1 cellular context compared by ENCODE assay signal in the genomic region with DNA sequence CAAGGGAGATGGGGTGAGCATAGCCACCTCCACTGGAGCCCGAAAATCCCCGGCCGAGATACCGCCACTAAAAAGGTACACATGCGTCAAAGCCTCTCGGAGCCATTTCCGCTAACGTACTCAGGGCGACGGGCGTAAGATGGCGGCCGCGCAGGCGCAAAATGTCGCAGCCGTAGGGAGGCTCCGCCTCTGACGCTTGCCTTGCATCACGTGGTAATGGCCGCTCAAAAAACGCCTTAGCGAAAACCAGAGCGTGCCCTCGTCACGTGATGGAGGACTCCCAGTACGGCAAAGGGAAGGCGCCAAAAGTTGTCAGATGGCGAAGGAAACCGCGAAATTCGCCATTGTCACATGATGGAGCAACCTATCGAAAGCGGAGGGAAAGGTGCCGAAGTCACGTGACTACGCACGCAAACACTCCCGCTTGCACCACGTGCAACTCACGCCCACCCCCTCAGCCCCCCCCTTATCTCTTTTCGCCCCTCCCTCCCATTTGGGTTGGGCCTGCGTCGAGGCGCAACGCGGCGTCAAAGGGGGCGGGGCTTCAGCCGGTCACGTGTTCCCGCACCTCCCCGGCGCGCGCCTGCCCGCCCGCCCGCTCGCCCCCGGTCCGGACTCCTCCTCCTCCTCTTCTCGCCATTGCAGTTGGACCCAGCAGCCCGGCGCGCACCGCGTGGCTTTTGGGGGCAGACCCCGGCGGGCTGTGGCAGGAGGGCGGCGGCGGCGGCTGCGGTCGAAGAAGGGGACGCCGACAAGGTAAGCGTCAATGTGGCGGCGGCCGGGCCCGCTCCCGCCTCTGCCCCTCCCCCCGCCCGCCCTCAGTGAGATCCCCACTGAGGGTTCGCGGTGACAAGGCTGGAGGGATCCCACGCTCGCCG.
A peak's percentile ranks its signal among the peaks of the same experiment; 100 is the strongest.
TF ChIP-seq lines count a peak whose summit lies in the region.

A gene (plus strand): TSS at position 615 of the 878 bp plus-strand sequence. CDS start 16,260 bp downstream, outside the sequence.

TF ChIP-seq in K562, 482 proteins besides CTCF, POLR2A, EP300 and RAD21 (continued from another document and continues in another):
- TF ChIP-seq, protein P1, sequence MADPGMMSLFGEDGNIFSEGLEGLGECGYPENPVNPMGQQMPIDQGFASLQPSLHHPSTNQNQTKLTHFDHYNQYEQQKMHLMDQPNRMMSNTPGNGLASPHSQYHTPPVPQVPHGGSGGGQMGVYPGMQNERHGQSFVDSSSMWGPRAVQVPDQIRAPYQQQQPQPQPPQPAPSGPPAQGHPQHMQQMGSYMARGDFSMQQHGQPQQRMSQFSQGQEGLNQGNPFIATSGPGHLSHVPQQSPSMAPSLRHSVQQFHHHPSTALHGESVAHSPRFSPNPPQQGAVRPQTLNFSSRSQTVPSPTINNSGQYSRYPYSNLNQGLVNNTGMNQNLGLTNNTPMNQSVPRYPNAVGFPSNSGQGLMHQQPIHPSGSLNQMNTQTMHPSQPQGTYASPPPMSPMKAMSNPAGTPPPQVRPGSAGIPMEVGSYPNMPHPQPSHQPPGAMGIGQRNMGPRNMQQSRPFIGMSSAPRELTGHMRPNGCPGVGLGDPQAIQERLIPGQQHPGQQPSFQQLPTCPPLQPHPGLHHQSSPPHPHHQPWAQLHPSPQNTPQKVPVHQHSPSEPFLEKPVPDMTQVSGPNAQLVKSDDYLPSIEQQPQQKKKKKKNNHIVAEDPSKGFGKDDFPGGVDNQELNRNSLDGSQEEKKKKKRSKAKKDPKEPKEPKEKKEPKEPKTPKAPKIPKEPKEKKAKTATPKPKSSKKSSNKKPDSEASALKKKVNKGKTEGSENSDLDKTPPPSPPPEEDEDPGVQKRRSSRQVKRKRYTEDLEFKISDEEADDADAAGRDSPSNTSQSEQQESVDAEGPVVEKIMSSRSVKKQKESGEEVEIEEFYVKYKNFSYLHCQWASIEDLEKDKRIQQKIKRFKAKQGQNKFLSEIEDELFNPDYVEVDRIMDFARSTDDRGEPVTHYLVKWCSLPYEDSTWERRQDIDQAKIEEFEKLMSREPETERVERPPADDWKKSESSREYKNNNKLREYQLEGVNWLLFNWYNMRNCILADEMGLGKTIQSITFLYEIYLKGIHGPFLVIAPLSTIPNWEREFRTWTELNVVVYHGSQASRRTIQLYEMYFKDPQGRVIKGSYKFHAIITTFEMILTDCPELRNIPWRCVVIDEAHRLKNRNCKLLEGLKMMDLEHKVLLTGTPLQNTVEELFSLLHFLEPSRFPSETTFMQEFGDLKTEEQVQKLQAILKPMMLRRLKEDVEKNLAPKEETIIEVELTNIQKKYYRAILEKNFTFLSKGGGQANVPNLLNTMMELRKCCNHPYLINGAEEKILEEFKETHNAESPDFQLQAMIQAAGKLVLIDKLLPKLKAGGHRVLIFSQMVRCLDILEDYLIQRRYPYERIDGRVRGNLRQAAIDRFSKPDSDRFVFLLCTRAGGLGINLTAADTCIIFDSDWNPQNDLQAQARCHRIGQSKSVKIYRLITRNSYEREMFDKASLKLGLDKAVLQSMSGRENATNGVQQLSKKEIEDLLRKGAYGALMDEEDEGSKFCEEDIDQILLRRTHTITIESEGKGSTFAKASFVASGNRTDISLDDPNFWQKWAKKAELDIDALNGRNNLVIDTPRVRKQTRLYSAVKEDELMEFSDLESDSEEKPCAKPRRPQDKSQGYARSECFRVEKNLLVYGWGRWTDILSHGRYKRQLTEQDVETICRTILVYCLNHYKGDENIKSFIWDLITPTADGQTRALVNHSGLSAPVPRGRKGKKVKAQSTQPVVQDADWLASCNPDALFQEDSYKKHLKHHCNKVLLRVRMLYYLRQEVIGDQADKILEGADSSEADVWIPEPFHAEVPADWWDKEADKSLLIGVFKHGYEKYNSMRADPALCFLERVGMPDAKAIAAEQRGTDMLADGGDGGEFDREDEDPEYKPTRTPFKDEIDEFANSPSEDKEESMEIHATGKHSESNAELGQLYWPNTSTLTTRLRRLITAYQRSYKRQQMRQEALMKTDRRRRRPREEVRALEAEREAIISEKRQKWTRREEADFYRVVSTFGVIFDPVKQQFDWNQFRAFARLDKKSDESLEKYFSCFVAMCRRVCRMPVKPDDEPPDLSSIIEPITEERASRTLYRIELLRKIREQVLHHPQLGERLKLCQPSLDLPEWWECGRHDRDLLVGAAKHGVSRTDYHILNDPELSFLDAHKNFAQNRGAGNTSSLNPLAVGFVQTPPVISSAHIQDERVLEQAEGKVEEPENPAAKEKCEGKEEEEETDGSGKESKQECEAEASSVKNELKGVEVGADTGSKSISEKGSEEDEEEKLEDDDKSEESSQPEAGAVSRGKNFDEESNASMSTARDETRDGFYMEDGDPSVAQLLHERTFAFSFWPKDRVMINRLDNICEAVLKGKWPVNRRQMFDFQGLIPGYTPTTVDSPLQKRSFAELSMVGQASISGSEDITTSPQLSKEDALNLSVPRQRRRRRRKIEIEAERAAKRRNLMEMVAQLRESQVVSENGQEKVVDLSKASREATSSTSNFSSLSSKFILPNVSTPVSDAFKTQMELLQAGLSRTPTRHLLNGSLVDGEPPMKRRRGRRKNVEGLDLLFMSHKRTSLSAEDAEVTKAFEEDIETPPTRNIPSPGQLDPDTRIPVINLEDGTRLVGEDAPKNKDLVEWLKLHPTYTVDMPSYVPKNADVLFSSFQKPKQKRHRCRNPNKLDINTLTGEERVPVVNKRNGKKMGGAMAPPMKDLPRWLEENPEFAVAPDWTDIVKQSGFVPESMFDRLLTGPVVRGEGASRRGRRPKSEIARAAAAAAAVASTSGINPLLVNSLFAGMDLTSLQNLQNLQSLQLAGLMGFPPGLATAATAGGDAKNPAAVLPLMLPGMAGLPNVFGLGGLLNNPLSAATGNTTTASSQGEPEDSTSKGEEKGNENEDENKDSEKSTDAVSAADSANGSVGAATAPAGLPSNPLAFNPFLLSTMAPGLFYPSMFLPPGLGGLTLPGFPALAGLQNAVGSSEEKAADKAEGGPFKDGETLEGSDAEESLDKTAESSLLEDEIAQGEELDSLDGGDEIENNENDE (IDR thresholded peaks at IDR 0.05; ENCODE audit: low read depth, low read length) = no peak
- TF ChIP-seq, protein P2, sequence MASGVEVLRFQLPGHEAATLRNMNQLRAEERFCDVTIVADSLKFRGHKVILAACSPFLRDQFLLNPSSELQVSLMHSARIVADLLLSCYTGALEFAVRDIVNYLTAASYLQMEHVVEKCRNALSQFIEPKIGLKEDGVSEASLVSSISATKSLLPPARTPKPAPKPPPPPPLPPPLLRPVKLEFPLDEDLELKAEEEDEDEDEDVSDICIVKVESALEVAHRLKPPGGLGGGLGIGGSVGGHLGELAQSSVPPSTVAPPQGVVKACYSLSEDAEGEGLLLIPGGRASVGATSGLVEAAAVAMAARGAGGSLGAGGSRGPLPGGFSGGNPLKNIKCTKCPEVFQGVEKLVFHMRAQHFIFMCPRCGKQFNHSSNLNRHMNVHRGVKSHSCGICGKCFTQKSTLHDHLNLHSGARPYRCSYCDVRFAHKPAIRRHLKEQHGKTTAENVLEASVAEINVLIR (CRISPR knock-in tag; IDR thresholded peaks at IDR 0.05) = peak; percentile 79
- TF ChIP-seq HDAC8 (tag; IDR thresholded peaks at IDR 0.05) (0 out of 2 replicates have a peak, but pooled peaks have one; percentile 32), EP400 (IDR thresholded peaks at IDR 0.05) (peak; percentile 99), HMG20B (CRISPR knock-in tag; IDR thresholded peaks at IDR 0.05) (no peak), CHCHD3 (CRISPR knock-in tag; IDR thresholded peaks at IDR 0.05) (0 out of 2 replicates have a peak, but pooled peaks have one; percentile 74), ZNF24 (IDR thresholded peaks at IDR 0.05) (no peak), ZBTB17 (CRISPR knock-in tag; IDR thresholded peaks at IDR 0.05) (peak; percentile 68; the same call in 1 of the 2 replicates), TOE1 (IDR thresholded peaks at IDR 0.05; ENCODE audit: borderline replicate concordance) (peak; percentile 100), TOE1 (CRISPR knock-in tag; IDR thresholded peaks at IDR 0.05; ENCODE audit: borderline replicate concordance, low read depth) (peak; percentile 89; the same call in 1 of the 2 replicates), CEBPG (CRISPR knock-in tag; IDR thresholded peaks at IDR 0.05) (peak; percentile 71), CEBPG (tag; conservative IDR thresholded peaks at IDR 0.05 in 1 of 2, IDR thresholded peaks at IDR 0.05 in 1 of 2) (peak in 1 of 2 experiments; percentile 80; a peak in 2 of 4 replicates), RCOR1 (IDR thresholded peaks at IDR 0.05; ENCODE audit: borderline replicate concordance in 1 of 2, low read depth in 2 of 2, low read length in 2 of 2) (peak in 1 of 2 experiments; percentile 80; a peak in 1 of 4 replicates), ZNF184 (CRISPR knock-in tag; IDR thresholded peaks at IDR 0.05) (no peak), STAT5A (IDR thresholded peaks at IDR 0.05; ENCODE audit: borderline replicate concordance, low read length) (peak; percentile 37; the same call in 1 of the 2 replicates), NR3C1 (CRISPR knock-in tag; IDR thresholded peaks at IDR 0.05) (no peak), KDM2B (CRISPR knock-in tag; IDR thresholded peaks at IDR 0.05) (no peak), NCOR1 (IDR thresholded peaks at IDR 0.05) (no peak), ARNT (IDR thresholded peaks at IDR 0.05) (peak; percentile 89 to 90)
- TF ChIP-seq, protein P3, sequence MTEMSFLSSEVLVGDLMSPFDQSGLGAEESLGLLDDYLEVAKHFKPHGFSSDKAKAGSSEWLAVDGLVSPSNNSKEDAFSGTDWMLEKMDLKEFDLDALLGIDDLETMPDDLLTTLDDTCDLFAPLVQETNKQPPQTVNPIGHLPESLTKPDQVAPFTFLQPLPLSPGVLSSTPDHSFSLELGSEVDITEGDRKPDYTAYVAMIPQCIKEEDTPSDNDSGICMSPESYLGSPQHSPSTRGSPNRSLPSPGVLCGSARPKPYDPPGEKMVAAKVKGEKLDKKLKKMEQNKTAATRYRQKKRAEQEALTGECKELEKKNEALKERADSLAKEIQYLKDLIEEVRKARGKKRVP (CRISPR knock-in tag; IDR thresholded peaks at IDR 0.05) = peak; percentile 59; the same call in 1 of the 2 replicates
- TF ChIP-seq, protein P4, sequence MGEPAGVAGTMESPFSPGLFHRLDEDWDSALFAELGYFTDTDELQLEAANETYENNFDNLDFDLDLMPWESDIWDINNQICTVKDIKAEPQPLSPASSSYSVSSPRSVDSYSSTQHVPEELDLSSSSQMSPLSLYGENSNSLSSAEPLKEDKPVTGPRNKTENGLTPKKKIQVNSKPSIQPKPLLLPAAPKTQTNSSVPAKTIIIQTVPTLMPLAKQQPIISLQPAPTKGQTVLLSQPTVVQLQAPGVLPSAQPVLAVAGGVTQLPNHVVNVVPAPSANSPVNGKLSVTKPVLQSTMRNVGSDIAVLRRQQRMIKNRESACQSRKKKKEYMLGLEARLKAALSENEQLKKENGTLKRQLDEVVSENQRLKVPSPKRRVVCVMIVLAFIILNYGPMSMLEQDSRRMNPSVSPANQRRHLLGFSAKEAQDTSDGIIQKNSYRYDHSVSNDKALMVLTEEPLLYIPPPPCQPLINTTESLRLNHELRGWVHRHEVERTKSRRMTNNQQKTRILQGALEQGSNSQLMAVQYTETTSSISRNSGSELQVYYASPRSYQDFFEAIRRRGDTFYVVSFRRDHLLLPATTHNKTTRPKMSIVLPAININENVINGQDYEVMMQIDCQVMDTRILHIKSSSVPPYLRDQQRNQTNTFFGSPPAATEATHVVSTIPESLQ (CRISPR knock-in tag; IDR thresholded peaks at IDR 0.05) = peak; percentile 73
- TF ChIP-seq, protein P5, sequence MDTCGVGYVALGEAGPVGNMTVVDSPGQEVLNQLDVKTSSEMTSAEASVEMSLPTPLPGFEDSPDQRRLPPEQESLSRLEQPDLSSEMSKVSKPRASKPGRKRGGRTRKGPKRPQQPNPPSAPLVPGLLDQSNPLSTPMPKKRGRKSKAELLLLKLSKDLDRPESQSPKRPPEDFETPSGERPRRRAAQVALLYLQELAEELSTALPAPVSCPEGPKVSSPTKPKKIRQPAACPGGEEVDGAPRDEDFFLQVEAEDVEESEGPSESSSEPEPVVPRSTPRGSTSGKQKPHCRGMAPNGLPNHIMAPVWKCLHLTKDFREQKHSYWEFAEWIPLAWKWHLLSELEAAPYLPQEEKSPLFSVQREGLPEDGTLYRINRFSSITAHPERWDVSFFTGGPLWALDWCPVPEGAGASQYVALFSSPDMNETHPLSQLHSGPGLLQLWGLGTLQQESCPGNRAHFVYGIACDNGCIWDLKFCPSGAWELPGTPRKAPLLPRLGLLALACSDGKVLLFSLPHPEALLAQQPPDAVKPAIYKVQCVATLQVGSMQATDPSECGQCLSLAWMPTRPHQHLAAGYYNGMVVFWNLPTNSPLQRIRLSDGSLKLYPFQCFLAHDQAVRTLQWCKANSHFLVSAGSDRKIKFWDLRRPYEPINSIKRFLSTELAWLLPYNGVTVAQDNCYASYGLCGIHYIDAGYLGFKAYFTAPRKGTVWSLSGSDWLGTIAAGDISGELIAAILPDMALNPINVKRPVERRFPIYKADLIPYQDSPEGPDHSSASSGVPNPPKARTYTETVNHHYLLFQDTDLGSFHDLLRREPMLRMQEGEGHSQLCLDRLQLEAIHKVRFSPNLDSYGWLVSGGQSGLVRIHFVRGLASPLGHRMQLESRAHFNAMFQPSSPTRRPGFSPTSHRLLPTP (IDR thresholded peaks at IDR 0.05; ENCODE audit: borderline replicate concordance, extremely low read depth, insufficient read length) = no peak
- TF ChIP-seq, protein P6, sequence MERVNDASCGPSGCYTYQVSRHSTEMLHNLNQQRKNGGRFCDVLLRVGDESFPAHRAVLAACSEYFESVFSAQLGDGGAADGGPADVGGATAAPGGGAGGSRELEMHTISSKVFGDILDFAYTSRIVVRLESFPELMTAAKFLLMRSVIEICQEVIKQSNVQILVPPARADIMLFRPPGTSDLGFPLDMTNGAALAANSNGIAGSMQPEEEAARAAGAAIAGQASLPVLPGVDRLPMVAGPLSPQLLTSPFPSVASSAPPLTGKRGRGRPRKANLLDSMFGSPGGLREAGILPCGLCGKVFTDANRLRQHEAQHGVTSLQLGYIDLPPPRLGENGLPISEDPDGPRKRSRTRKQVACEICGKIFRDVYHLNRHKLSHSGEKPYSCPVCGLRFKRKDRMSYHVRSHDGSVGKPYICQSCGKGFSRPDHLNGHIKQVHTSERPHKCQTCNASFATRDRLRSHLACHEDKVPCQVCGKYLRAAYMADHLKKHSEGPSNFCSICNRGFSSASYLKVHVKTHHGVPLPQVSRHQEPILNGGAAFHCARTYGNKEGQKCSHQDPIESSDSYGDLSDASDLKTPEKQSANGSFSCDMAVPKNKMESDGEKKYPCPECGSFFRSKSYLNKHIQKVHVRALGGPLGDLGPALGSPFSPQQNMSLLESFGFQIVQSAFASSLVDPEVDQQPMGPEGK (CRISPR knock-in tag; IDR thresholded peaks at IDR 0.05; ENCODE audit: borderline replicate concordance) = no peak
- TF ChIP-seq, protein P7, sequence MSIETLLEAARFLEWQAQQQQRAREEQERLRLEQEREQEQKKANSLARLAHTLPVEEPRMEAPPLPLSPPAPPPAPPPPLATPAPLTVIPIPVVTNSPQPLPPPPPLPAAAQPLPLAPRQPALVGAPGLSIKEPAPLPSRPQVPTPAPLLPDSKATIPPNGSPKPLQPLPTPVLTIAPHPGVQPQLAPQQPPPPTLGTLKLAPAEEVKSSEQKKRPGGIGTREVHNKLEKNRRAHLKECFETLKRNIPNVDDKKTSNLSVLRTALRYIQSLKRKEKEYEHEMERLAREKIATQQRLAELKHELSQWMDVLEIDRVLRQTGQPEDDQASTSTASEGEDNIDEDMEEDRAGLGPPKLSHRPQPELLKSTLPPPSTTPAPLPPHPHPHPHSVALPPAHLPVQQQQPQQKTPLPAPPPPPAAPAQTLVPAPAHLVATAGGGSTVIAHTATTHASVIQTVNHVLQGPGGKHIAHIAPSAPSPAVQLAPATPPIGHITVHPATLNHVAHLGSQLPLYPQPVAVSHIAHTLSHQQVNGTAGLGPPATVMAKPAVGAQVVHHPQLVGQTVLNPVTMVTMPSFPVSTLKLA (conservative IDR thresholded peaks at IDR 0.05) = peak; percentile 100
